In the genomic region with DNA sequence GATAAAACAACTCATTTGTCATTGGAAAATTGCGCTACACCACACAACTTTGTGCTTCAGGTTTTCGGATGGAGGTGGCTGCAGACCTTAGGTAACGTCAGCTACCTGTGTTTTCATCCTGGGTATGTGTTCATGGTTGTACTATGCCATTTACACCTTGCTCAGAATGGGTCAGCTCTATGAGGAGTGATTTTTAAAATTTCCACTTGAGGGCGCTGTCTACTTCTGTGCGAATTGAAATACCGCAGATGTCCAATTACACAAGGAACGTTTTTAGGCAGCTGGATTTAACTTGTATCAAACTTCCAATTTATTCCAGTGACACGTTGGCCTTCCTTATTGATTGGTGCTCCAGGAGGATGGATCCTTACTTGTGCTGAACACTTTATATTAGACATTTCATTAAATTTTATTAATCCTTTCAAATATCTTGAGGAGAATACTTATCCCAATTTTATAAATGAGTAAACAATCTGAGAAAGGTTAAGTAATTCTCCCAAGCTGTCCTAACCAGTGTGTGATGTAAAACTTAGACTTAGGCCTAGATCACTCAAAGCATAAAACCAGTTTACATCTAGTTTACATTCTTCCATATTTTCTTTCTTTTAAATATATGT, we compare ENCODE assay signal across 8 cellular contexts. TPM values are rescaled to one million over a fixed set of nuclear protein-coding genes. Genes with fewer than 3 reads are reported as not detected.
A peak's percentile ranks its signal among the peaks of the same experiment; 100 is the strongest.
DNase-seq lines count a peak whose midpoint lies in the region; ATAC-seq and TF ChIP-seq lines count a peak whose summit lies in the region.

No MANE protein-coding gene starts in this region.

- H3K36me3 ChIP-seq in lower lobe of right lung: no peaks in the 10 kb centered on the region
- no peaks in the 10 kb centered on the region for H3K36me3 ChIP-seq in ovary
- no peaks in the 10 kb centered on the region for H3K36me3 ChIP-seq in CD8-positive, alpha-beta T cell (ENCODE audit: insufficient read depth, low read length)

- H3K27ac ChIP-seq in 22Rv1 (no peak overlapping the region), lower lobe of right lung (no peak overlapping the region), ovary (no peak overlapping the region)
- H3K27ac ChIP-seq in CD8-positive, alpha-beta T cell (ENCODE audit: low read depth, low read length): no peak overlapping the region

- no peak for TF ChIP-seq POLR2A in ovary (IDR thresholded peaks at IDR 0.05)

- TF ChIP-seq EP300 in ovary (IDR thresholded peaks at IDR 0.05): no peak

- intact Hi-C loops in lower lobe of right lung (cut with DNase I): no loop called here
- intact Hi-C loops in ovary (cut with DNase I): no loop called here
- intact Hi-C loops in CD8-positive, alpha-beta T cell (cut with DNase I, micrococcal nuclease): no loop called here

- in situ Hi-C loops in astrocyte of the cerebellum (cut with HindIII; ENCODE audit: low sequenced_read_pairs): no loop called here

- H3K4me1 ChIP-seq in lower lobe of right lung: no peaks in the 10 kb centered on the region
- no peaks in the 10 kb centered on the region for H3K4me1 ChIP-seq in ovary (ENCODE audit: insufficient read depth)
- no peaks in the 10 kb centered on the region for H3K4me1 ChIP-seq in CD8-positive, alpha-beta T cell (ENCODE audit: insufficient read depth, low read length)

- H3K27ac Mint-ChIP-seq in CD8-positive, alpha-beta T cell: no peak overlapping the region

- CTCF ChIA-PET in CD8-positive, alpha-beta T cell (lab: Charles Lee): no interaction called here

- no peaks in the 10 kb centered on the region for H3K27me3 Mint-ChIP-seq in CD8-positive, alpha-beta T cell (ENCODE audit: low read depth)

- DNase-seq in NCI-H2081 (lab: John Stamatoyannopoulos, UW) (peak; percentile 74), astrocyte of the cerebellum (ENCODE audit: low read depth) (no peak), lower lobe of right lung (no peak), ovary (no peak)
- no peak for DNase-seq in CD8-positive, alpha-beta T cell

- 2 to 4% (median 2%) methylated on average over 8 of the region's 8 CpGs for WGBS in ovary, 3 donors

- no peaks in the 10 kb centered on the region for H3K9me3 ChIP-seq in lower lobe of right lung
- no peaks in the 10 kb centered on the region for H3K9me3 ChIP-seq in ovary
- H3K9me3 ChIP-seq in CD8-positive, alpha-beta T cell (ENCODE audit: low read length): no peaks in the 10 kb centered on the region

- H3K4me3 ChIP-seq in astrocyte of the cerebellum (ENCODE audit: low read depth, low read length) (no peak overlapping the region), lower lobe of right lung (no peak overlapping the region), ovary (no peak overlapping the region)
- no peak overlapping the region for H3K4me3 ChIP-seq in CD8-positive, alpha-beta T cell (ENCODE audit: low read depth, low read length)

- H3K4me3 Mint-ChIP-seq in CD8-positive, alpha-beta T cell: no peak overlapping the region

- peak; percentile 74 for ATAC-seq in HG02840 (IDR thresholded peaks at IDR 0.05; ENCODE audit: low FRiP score, unreplicated experiment)
- ATAC-seq in lower lobe of right lung: peak; percentile 64 to 67
- ATAC-seq in CD8-positive, alpha-beta T cell: no peak

- H3K4me1 Mint-ChIP-seq in CD8-positive, alpha-beta T cell (ENCODE audit: low read depth): no peaks in the 10 kb centered on the region

- TF ChIP-seq CTCF in 22Rv1 (IDR thresholded peaks at IDR 0.05): peak; percentile 91
- peak; percentile 74 for TF ChIP-seq CTCF in GM12872 (IDR thresholded peaks at IDR 0.05; ENCODE audit: insufficient read depth, low read depth, low read length)
- TF ChIP-seq CTCF in astrocyte of the cerebellum (IDR thresholded peaks at IDR 0.05; ENCODE audit: low read depth, low read length, missing control alignments): peak; percentile 72
- peak; percentile 63 for TF ChIP-seq CTCF in lower lobe of right lung (IDR thresholded peaks at IDR 0.05)
- TF ChIP-seq CTCF in ovary (IDR thresholded peaks at IDR 0.05): no peak
- TF ChIP-seq CTCF in CD8-positive, alpha-beta T cell (IDR thresholded peaks at IDR 0.05): no peak

- H3K36me3 Mint-ChIP-seq in CD8-positive, alpha-beta T cell: no peaks in the 10 kb centered on the region

- POLR2A ChIA-PET in CD8-positive, alpha-beta T cell (lab: Charles Lee): no interaction called here

- H3K27me3 ChIP-seq in lower lobe of right lung (ENCODE audit: low read depth): no peaks in the 10 kb centered on the region
- H3K27me3 ChIP-seq in ovary: no peaks in the 10 kb centered on the region
- H3K27me3 ChIP-seq in CD8-positive, alpha-beta T cell (ENCODE audit: insufficient read depth, low read length): no peaks in the 10 kb centered on the region

- no peaks in the 10 kb centered on the region for H3K9me3 Mint-ChIP-seq in CD8-positive, alpha-beta T cell

RNA-seq across cellular contexts. Expression of a gene that starts 23.4 kb away (rescaled TPM):
- 1.7 TPM for total RNA-seq in lower lobe of right lung
- total RNA-seq in ovary: under 1 TPM; 0.07 to 0.69 (median 0.30) TPM
- under 1 TPM; 0.13 to 0.22 TPM for polyA plus RNA-seq in ovary
- not detected for total RNA-seq in CD8-positive, alpha-beta T cell

Comparison
In these comparisons a context has a peak if more than half of its experiments do, and no peak if none do; other contexts are left out.
1. CTCF ChIP-seq: peak in 22Rv1 (single experiment), GM12872 (single experiment), astrocyte of the cerebellum (single experiment) and lower lobe of right lung (single experiment); none in ovary (0 of 3) and CD8-positive, alpha-beta T cell (single experiment).
2. DNase-seq: peak in NCI-H2081 (2 of 2); none in astrocyte of the cerebellum (single experiment), lower lobe of right lung (single experiment), ovary (0 of 5) and CD8-positive, alpha-beta T cell (0 of 7).